In genomic region chr10:95908450-95908849, GRCh38 we compare ENCODE assay signal across 1 cellular context.
TF ChIP-seq lines count a peak whose summit lies in the region.

No MANE protein-coding gene starts in this region.

TF ChIP-seq in K562, 482 proteins besides CTCF, POLR2A, EP300 and RAD21:
- TF ChIP-seq, protein P1, sequence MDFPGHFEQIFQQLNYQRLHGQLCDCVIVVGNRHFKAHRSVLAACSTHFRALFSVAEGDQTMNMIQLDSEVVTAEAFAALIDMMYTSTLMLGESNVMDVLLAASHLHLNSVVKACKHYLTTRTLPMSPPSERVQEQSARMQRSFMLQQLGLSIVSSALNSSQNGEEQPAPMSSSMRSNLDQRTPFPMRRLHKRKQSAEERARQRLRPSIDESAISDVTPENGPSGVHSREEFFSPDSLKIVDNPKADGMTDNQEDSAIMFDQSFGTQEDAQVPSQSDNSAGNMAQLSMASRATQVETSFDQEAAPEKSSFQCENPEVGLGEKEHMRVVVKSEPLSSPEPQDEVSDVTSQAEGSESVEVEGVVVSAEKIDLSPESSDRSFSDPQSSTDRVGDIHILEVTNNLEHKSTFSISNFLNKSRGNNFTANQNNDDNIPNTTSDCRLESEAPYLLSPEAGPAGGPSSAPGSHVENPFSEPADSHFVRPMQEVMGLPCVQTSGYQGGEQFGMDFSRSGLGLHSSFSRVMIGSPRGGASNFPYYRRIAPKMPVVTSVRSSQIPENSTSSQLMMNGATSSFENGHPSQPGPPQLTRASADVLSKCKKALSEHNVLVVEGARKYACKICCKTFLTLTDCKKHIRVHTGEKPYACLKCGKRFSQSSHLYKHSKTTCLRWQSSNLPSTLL (IDR thresholded peaks at IDR 0.05): no peak
- no peak for TF ChIP-seq KLF6 (CRISPR knock-in tag; IDR thresholded peaks at IDR 0.05; ENCODE audit: borderline replicate concordance)
- TF ChIP-seq ELF2 (CRISPR knock-in tag; IDR thresholded peaks at IDR 0.05): no peak
- TF ChIP-seq SMARCE1 (IDR thresholded peaks at IDR 0.05): no peak
- no peak for TF ChIP-seq CXXC5 (CRISPR knock-in tag; IDR thresholded peaks at IDR 0.05)
- TF ChIP-seq, protein P2, sequence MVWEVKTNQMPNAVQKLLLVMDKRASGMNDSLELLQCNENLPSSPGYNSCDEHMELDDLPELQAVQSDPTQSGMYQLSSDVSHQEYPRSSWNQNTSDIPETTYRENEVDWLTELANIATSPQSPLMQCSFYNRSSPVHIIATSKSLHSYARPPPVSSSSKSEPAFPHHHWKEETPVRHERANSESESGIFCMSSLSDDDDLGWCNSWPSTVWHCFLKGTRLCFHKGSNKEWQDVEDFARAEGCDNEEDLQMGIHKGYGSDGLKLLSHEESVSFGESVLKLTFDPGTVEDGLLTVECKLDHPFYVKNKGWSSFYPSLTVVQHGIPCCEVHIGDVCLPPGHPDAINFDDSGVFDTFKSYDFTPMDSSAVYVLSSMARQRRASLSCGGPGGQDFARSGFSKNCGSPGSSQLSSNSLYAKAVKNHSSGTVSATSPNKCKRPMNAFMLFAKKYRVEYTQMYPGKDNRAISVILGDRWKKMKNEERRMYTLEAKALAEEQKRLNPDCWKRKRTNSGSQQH (CRISPR knock-in tag; IDR thresholded peaks at IDR 0.05): no peak
- no peak for TF ChIP-seq PHF8 (IDR thresholded peaks at IDR 0.05; ENCODE audit: borderline replicate concordance, low read length)
- TF ChIP-seq PRPF4 (IDR thresholded peaks at IDR 0.05; ENCODE audit: insufficient read depth, low read depth, low read length, poor library complexity, severe bottlenecking): no peak
- TF ChIP-seq HMGN3 (IDR thresholded peaks at IDR 0.05; ENCODE audit: borderline replicate concordance, extremely low read depth, insufficient read length, low read depth, low read length): no peak
- TF ChIP-seq, protein P3, sequence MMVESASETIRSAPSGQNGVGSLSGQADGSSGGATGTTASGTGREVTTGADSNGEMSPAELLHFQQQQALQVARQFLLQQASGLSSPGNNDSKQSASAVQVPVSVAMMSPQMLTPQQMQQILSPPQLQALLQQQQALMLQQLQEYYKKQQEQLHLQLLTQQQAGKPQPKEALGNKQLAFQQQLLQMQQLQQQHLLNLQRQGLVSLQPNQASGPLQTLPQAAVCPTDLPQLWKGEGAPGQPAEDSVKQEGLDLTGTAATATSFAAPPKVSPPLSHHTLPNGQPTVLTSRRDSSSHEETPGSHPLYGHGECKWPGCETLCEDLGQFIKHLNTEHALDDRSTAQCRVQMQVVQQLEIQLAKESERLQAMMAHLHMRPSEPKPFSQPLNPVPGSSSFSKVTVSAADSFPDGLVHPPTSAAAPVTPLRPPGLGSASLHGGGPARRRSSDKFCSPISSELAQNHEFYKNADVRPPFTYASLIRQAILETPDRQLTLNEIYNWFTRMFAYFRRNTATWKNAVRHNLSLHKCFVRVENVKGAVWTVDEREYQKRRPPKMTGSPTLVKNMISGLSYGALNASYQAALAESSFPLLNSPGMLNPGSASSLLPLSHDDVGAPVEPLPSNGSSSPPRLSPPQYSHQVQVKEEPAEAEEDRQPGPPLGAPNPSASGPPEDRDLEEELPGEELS (CRISPR knock-in tag; IDR thresholded peaks at IDR 0.05; ENCODE audit: borderline replicate concordance): no peak
